7 cellular contexts compared by ENCODE assay signal in genomic region chr17:47969975-47970724, GRCh38. TPM values are rescaled to one million over a fixed set of nuclear protein-coding genes. Genes with fewer than 3 reads are reported as not detected.
DNase-seq lines count a peak whose midpoint lies in the region; ATAC-seq lines count a peak whose summit lies in the region.

No MANE protein-coding gene starts in this region.

- peak overlapping the region; percentile 24 for H3K27ac Mint-ChIP-seq in activated CD4-positive, alpha-beta memory T cell treated with anti-CD3 and anti-CD28 coated beads for 36 hours
- peak overlapping the region; percentile 43 for H3K27ac Mint-ChIP-seq in stimulated activated naive B cell treated with anti-CD40 and anti-IgM and Interleukin-4, amounts not matched to agents 10 μg/mL and 1 μg/mL and 100 μg/mL, for 72 hours

- H3K4me1 ChIP-seq in HAP-1 (peaks cover 6% of the 10 kb centered on the region), iPS-15b (ENCODE audit: control insufficient read depth, insufficient read depth, low read length) (peaks cover 4% of the 10 kb centered on the region)

- intact Hi-C loops in activated CD4-positive, alpha-beta memory T cell treated with anti-CD3 and anti-CD28 coated beads for 36 hours (cut with micrococcal nuclease) = loop anchor here (1.0 to 2.0 kb wide), 6 partner anchors 23 to 321 kb away; partner anchors contain the start of genes KPNB1, NFE2L1 and PNPO

- H3K9me3 Mint-ChIP-seq in activated CD4-positive, alpha-beta memory T cell treated with anti-CD3 and anti-CD28 coated beads for 36 hours = no peaks in the 10 kb centered on the region
- H3K9me3 Mint-ChIP-seq in stimulated activated naive B cell treated with anti-CD40 and anti-IgM and Interleukin-4, amounts not matched to agents 10 μg/mL and 1 μg/mL and 100 μg/mL, for 72 hours = no peaks in the 10 kb centered on the region

- H3K27me3 ChIP-seq in HAP-1 (ENCODE audit: low read depth) = no peaks in the 10 kb centered on the region
- H3K27me3 ChIP-seq in iPS-15b (ENCODE audit: control insufficient read depth, insufficient read depth, low read length) = peaks cover 2% of the 10 kb centered on the region

- in situ Hi-C loops in HAP-1 (cut with MboI; ENCODE audit: low sequenced_read_pairs) = no loop called here

- POLR2A ChIA-PET in activated CD4-positive, alpha-beta memory T cell treated with anti-CD3 and anti-CD28 coated beads for 36 hours (lab: Charles Lee) = interaction anchor here (0.8 to 1.9 kb wide), 5 partner anchors 11 to 74 kb away, joined by 3 to 14 read pairs (median 4); partner anchors contain the start of gene SP2

- H3K36me3 ChIP-seq in HAP-1 (replicated peaks) (peaks cover 21% of the 10 kb centered on the region), iPS-15b (ENCODE audit: control insufficient read depth, insufficient read depth, low read length) (peaks cover 16% of the 10 kb centered on the region)

- ATAC-seq in stimulated activated naive B cell treated with anti-CD40 and anti-IgM and Interleukin-4, amounts not matched to agents 10 μg/mL and 1 μg/mL and 100 μg/mL, for 72 hours (replicated peaks) = no peak

- DNase-seq in HAP-1 (ENCODE audit: low spot score in 2 of 2) (no peak), AG20443 (ENCODE audit: low spot score) (no peak), SIG-M5 treated with dmso at 0.1 percent for 504 hours (lab: John Stamatoyannopoulos, UW; ENCODE audit: unreplicated experiment) (no peak), cortex of kidney (lab: John Stamatoyannopoulos, UW) (no peak)
- no peak for DNase-seq in activated CD4-positive, alpha-beta memory T cell treated with anti-CD3 and anti-CD28 coated beads for 36 hours
- DNase-seq in stimulated activated naive B cell treated with anti-CD40 and anti-IgM and Interleukin-4, amounts not matched to agents 10 μg/mL and 1 μg/mL and 100 μg/mL, for 72 hours = no peak

- CTCF ChIA-PET in activated CD4-positive, alpha-beta memory T cell treated with anti-CD3 and anti-CD28 coated beads for 36 hours (lab: Charles Lee) = interaction anchor here (0.5 to 11.9 kb wide), 37 partner anchors 8 to 147 kb away, joined by 3 to 290 read pairs (median 4); partner anchors contain the start of genes CBX1, LRRC46, MRPL10 and PNPO

- H3K9me3 ChIP-seq in HAP-1 = no peaks in the 10 kb centered on the region
- no peaks in the 10 kb centered on the region for H3K9me3 ChIP-seq in iPS-15b (ENCODE audit: control insufficient read depth, insufficient read depth, low read length)

- H3K4me1 Mint-ChIP-seq in activated CD4-positive, alpha-beta memory T cell treated with anti-CD3 and anti-CD28 coated beads for 36 hours (ENCODE audit: low read depth) = peaks cover 22% of the 10 kb centered on the region
- H3K4me1 Mint-ChIP-seq in stimulated activated naive B cell treated with anti-CD40 and anti-IgM and Interleukin-4, amounts not matched to agents 10 μg/mL and 1 μg/mL and 100 μg/mL, for 72 hours = peaks cover 17% of the 10 kb centered on the region in 2 donors

- H3K4me3 ChIP-seq in HAP-1 (peak overlapping the region; percentile 13), iPS-15b (ENCODE audit: low read depth, low read length) (peak overlapping the region; percentile 45)

- peaks cover 7% of the 10 kb centered on the region for H3K36me3 Mint-ChIP-seq in activated CD4-positive, alpha-beta memory T cell treated with anti-CD3 and anti-CD28 coated beads for 36 hours
- peaks cover 10 to 12% of the 10 kb centered on the region in 2 donors for H3K36me3 Mint-ChIP-seq in stimulated activated naive B cell treated with anti-CD40 and anti-IgM and Interleukin-4, amounts not matched to agents 10 μg/mL and 1 μg/mL and 100 μg/mL, for 72 hours

- H3K27me3 Mint-ChIP-seq in activated CD4-positive, alpha-beta memory T cell treated with anti-CD3 and anti-CD28 coated beads for 36 hours = no peaks in the 10 kb centered on the region
- no peaks in the 10 kb centered on the region for H3K27me3 Mint-ChIP-seq in stimulated activated naive B cell treated with anti-CD40 and anti-IgM and Interleukin-4, amounts not matched to agents 10 μg/mL and 1 μg/mL and 100 μg/mL, for 72 hours

- H3K9ac ChIP-seq in iPS-15b (ENCODE audit: low read depth, low read length) = no peak overlapping the region

- peak overlapping the region; percentile 88 for H3K4me3 Mint-ChIP-seq in activated CD4-positive, alpha-beta memory T cell treated with anti-CD3 and anti-CD28 coated beads for 36 hours
- H3K4me3 Mint-ChIP-seq in stimulated activated naive B cell treated with anti-CD40 and anti-IgM and Interleukin-4, amounts not matched to agents 10 μg/mL and 1 μg/mL and 100 μg/mL, for 72 hours = peak overlapping the region; percentile 94

RNA-seq across cellular contexts. Expression of gene CDK5RAP3, which starts 0.8 kb away (rescaled TPM):
- 100 to 1,000 TPM; 170 to 183 TPM for total RNA-seq in activated CD4-positive, alpha-beta memory T cell treated with anti-CD3 and anti-CD28 coated beads for 36 hours

RNA-seq across cellular contexts. Expression of gene PRR15L, which starts 12.5 kb away (rescaled TPM):
- not detected for total RNA-seq in activated CD4-positive, alpha-beta memory T cell treated with anti-CD3 and anti-CD28 coated beads for 36 hours

RNA-seq across cellular contexts. Expression of gene PNPO, which starts 28.8 kb away (rescaled TPM):
- total RNA-seq in activated CD4-positive, alpha-beta memory T cell treated with anti-CD3 and anti-CD28 coated beads for 36 hours = 10 to 100 TPM; 32.5 to 34.4 TPM
